9 cellular contexts compared by ENCODE assay signal in the genomic region with DNA sequence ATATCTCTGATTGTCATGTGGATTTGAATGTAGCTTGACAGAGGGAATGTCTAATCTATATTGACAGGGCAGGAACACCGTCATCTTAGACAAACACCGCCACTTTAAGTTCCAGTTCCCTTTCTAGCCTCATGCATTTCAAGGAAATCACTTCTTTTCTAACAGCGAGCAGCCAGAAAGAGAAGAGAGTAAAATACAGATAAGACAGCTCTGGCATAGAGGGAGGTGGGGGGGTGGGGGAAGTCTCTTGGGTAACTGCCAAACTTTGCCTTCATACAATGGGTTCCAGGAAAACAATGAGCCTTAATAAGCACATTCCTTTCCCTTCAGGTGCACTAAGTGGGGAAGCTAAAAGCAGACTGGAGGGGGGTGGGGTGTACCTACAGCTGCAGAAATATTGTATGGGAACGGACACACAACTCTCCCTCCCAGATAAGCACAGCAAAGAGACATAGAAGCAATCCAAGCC. TPM values are rescaled to one million over a fixed set of nuclear protein-coding genes. Genes with fewer than 3 reads are reported as not detected.
DNase-seq lines count a peak whose midpoint lies in the region; ATAC-seq and TF ChIP-seq lines count a peak whose summit lies in the region.
"Had no signal": no experiment of that assay in that cellular context is flagged by ENCODE, and none has a peak within 500 bp of the region (broad histone marks: within the 10 kb centered on the region; RNA-seq: fewer than 3 reads in every experiment).

No MANE protein-coding gene starts in this region.

- H3K9me3 Mint-ChIP-seq in GM23338: no peaks in the 10 kb centered on the region; the same call in 1 of the 3 replicates
- no peaks in the 10 kb centered on the region for H3K9me3 Mint-ChIP-seq in nephron

- no peaks in the 10 kb centered on the region; the same call in 1 of the 2 replicates for H3K9me2 ChIP-seq in GM23338 (ENCODE audit: insufficient read depth)

- DNase-seq in GM23338 (ENCODE audit: low spot score) (peak; percentile 56), NCI-H2227 (lab: John Stamatoyannopoulos, UW; ENCODE audit: unreplicated experiment) (peak; percentile 62), dermis microvascular lymphatic vessel endothelial cell (ENCODE audit: low read depth in 2 of 2) (peak; percentile 50 to 88), DMS53 (lab: John Stamatoyannopoulos, UW) (no peak), COLO829 (ENCODE audit: low spot score) (no peak)
- DNase-seq: activated CD4-positive, CD25-positive, alpha-beta regulatory T cell had no signal

- no peak overlapping the region for H2AFZ ChIP-seq in GM23338

- no peak for TF ChIP-seq CTCF in GM23338 (conservative IDR thresholded peaks at IDR 0.05; ENCODE audit: low read depth in 2 of 2)
- TF ChIP-seq CTCF in nephron (IDR thresholded peaks at IDR 0.05; ENCODE audit: unreplicated experiment in 3 of 3): no peak

- H4K20me1 ChIP-seq in GM23338 (replicated peaks; ENCODE audit: insufficient read depth): no peaks in the 10 kb centered on the region

- peaks cover 10% of the 10 kb centered on the region; the same call in 1 of the 3 replicates for H3K36me3 Mint-ChIP-seq in GM23338 (ENCODE audit: low read depth)
- H3K36me3 Mint-ChIP-seq in nephron (ENCODE audit: low read depth): no peaks in the 10 kb centered on the region

- H3K27me3 Mint-ChIP-seq in GM23338 (ENCODE audit: insufficient read depth, low read depth, poor library complexity): peaks cover 2% of the 10 kb centered on the region
- H3K27me3 Mint-ChIP-seq in nephron (ENCODE audit: low read depth): peaks cover 8% of the 10 kb centered on the region

- H3K27ac ChIP-seq in GM23338 (ENCODE audit: low read depth): peak overlapping the region; percentile 80

- H3K36me3 ChIP-seq in GM23338 (ENCODE audit: insufficient read depth): no peaks in the 10 kb centered on the region
- H3K36me3 ChIP-seq: uterus had no signal

- H3K27ac Mint-ChIP-seq in GM23338 (no peak overlapping the region), nephron (peak overlapping the region; percentile 30 to 76 (median 56))

- H3K4me2 ChIP-seq in GM23338: peak overlapping the region; percentile 64; the same call in 1 of the 2 replicates

- H3K27me3 ChIP-seq in GM23338 (ENCODE audit: insufficient read depth): no peaks in the 10 kb centered on the region
- H3K27me3 ChIP-seq: uterus had no signal

- H3K4me1 Mint-ChIP-seq in GM23338 (peaks cover 24% of the 10 kb centered on the region), nephron (peaks cover 6% of the 10 kb centered on the region)

- H3F3A ChIP-seq in GM23338 (replicated peaks; ENCODE audit: low read depth): no peaks in the 10 kb centered on the region

- no peaks in the 10 kb centered on the region for H3K79me2 ChIP-seq in GM23338 (replicated peaks; ENCODE audit: insufficient read depth)

- H3K4me1 ChIP-seq in GM23338 (ENCODE audit: insufficient read depth): peaks cover 19% of the 10 kb centered on the region
- H3K4me1 ChIP-seq: uterus had no signal

- no peak overlapping the region for H3K4me3 Mint-ChIP-seq in GM23338
- H3K4me3 Mint-ChIP-seq in nephron: no peak overlapping the region

- ATAC-seq in GM23338: peak; percentile 88
- ATAC-seq in HG03521 (IDR thresholded peaks at IDR 0.05; ENCODE audit: unreplicated experiment): no peak

- 0 out of 2 replicates have a peak overlapping the region, but pooled peaks have one; percentile 9 for H3K4me3 ChIP-seq in GM23338
- H3K4me3 ChIP-seq: uterus had no signal

TF ChIP-seq in GM23338, 12 proteins besides CTCF, POLR2A, EP300 and RAD21 (continues in another document):
- TF ChIP-seq ZNF462 (CRISPR knock-in tag; IDR thresholded peaks at IDR 0.05) (no peak), POLR2AphosphoS5 (IDR thresholded peaks at IDR 0.05; ENCODE audit: low read depth) (no peak), CREB1 (CRISPR knock-in tag; IDR thresholded peaks at IDR 0.05; ENCODE audit: low read depth) (no peak; the same call in 1 of the 2 replicates), ZNF114 (CRISPR knock-in tag; IDR thresholded peaks at IDR 0.05) (no peak), EZH2 (IDR thresholded peaks at IDR 0.05; ENCODE audit: low read depth, unreplicated experiment) (no peak), STAT1 (IDR thresholded peaks at IDR 0.05; ENCODE audit: unreplicated experiment) (no peak), ZNF331 (CRISPR knock-in tag; IDR thresholded peaks at IDR 0.05; ENCODE audit: low read depth) (no peak)
- TF ChIP-seq, protein P1, sequence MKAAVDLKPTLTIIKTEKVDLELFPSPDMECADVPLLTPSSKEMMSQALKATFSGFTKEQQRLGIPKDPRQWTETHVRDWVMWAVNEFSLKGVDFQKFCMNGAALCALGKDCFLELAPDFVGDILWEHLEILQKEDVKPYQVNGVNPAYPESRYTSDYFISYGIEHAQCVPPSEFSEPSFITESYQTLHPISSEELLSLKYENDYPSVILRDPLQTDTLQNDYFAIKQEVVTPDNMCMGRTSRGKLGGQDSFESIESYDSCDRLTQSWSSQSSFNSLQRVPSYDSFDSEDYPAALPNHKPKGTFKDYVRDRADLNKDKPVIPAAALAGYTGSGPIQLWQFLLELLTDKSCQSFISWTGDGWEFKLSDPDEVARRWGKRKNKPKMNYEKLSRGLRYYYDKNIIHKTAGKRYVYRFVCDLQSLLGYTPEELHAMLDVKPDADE (IDR thresholded peaks at IDR 0.05): no peak

RNA-seq across cellular contexts. Expression of gene CASP10, which starts 37.2 kb away (rescaled TPM):
- total RNA-seq in GM23338 (2014; rRNA removed; shearing (Covaris generic)): 2.9 and 3.5 TPM in 2 replicates
- 1.9 and 2.4 TPM in 2 replicates for polyA plus RNA-seq in GM23338 (2016; fragmentation: Nextera tagmentation; extraction: Ambion mirVana)
- total RNA-seq in dermis microvascular lymphatic vessel endothelial cell: 40.7 and 46.2 TPM in 2 replicates

RNA-seq across cellular contexts. Expression of gene CASP8, which starts 40.2 kb away (rescaled TPM):
- 3.6 and 6.8 TPM in 2 replicates for total RNA-seq in GM23338 (2014; rRNA removed; shearing (Covaris generic))
- 2.3 TPM in 2 replicates for polyA plus RNA-seq in GM23338 (2016; fragmentation: Nextera tagmentation; extraction: Ambion mirVana)
- total RNA-seq in dermis microvascular lymphatic vessel endothelial cell: 10.0 and 10.2 TPM in 2 replicates

Comparison
In these comparisons a context has a peak if more than half of its experiments do, and no peak if none do; other contexts are left out.
1. DNase-seq: peak in GM23338 (single experiment), NCI-H2227 (single experiment) and dermis microvascular lymphatic vessel endothelial cell (2 of 2); none in DMS53 (single experiment) and COLO829 (single experiment).